1 cellular context compared by ENCODE assay signal in the genomic region with DNA sequence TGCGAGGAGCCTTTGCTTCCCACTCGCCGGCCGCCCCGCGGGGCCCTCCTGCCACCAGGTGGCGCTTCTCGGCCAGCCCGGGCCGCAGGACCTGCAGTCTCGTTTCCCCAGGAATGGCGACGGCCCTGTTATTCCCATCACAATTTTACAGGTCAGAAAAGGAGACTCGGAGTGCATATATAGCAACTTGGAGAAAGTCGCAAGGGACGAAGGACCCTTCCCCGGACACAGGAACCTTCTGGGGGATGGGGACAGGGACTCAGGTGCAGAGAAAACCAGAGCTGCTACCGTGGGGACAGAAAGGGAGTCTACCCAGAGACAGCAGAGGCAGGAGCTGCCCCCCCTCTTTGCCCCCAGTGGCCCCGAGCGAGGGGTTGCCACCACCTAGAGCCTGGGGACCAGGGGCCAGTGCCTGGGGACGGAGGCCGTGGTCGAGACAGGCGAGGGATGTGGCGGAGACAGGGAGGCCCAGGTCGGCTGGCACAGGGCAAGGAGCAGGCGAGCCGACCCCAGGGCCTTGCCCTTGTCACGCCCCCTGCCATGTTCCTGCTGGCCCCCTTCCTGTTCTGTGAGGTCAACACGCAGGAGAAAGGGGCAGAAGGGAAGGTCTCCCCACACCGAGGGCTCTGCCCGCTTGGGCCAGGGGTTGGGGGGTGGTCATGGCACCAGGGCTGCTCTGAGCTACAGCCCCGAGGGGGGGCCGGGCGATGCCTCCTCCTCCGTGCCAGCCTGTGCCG.
TF ChIP-seq lines count a peak whose summit lies in the region.

No MANE protein-coding gene starts in this region.

TF ChIP-seq in HepG2, 621 proteins besides CTCF, POLR2A, EP300 and RAD21 (continues in another document):
- TF ChIP-seq TMF1 (CRISPR knock-in tag; IDR thresholded peaks at IDR 0.05; ENCODE audit: low read depth) (0 out of 2 replicates have a peak, but pooled peaks have one; percentile 75), TARDBP (CRISPR knock-in tag; IDR thresholded peaks at IDR 0.05) (peak; percentile 85; the same call in 1 of the 2 replicates), ZNF776 (CRISPR knock-in tag; IDR thresholded peaks at IDR 0.05) (0 out of 2 replicates have a peak, but pooled peaks have one; percentile 42), TCF12 (IDR thresholded peaks at IDR 0.05) (no peak), TCF12 (CRISPR knock-in tag; IDR thresholded peaks at IDR 0.05) (0 out of 2 replicates have a peak, but pooled peaks have one; percentile 16), ZBTB38 (CRISPR knock-in tag; IDR thresholded peaks at IDR 0.05) (peak; percentile 98), TRIM24 (CRISPR knock-in tag; IDR thresholded peaks at IDR 0.05) (no peak), RBFOX2 (IDR thresholded peaks at IDR 0.05; ENCODE audit: low read depth, low read length) (peak; percentile 77), ZSCAN12 (CRISPR knock-in tag; IDR thresholded peaks at IDR 0.05) (no peak), ZNF333 (CRISPR knock-in tag; IDR thresholded peaks at IDR 0.05; ENCODE audit: borderline replicate concordance) (no peak), IRX3 (CRISPR knock-in tag; IDR thresholded peaks at IDR 0.05; ENCODE audit: borderline replicate concordance, low read depth) (peak; percentile 55; the same call in 1 of the 2 replicates), ETV6 (CRISPR knock-in tag; conservative IDR thresholded peaks at IDR 0.05) (no peak), NR1H2 (CRISPR knock-in tag; IDR thresholded peaks at IDR 0.05; ENCODE audit: borderline replicate concordance, low read depth) (no peak), ZNF572 (CRISPR knock-in tag; IDR thresholded peaks at IDR 0.05) (0 out of 2 replicates have a peak, but pooled peaks have one; percentile 50), MAFK (conservative IDR thresholded peaks at IDR 0.05 in 1 of 2, IDR thresholded peaks at IDR 0.05 in 1 of 2; ENCODE audit: low read length in 2 of 2) (no peak), NFE2L2 (IDR thresholded peaks at IDR 0.05; ENCODE audit: low read length) (no peak), ZNF230 (CRISPR knock-in tag; IDR thresholded peaks at IDR 0.05) (no peak), KLF9 (CRISPR knock-in tag; IDR thresholded peaks at IDR 0.05; ENCODE audit: low read depth) (no peak), HMG20A (CRISPR knock-in tag; IDR thresholded peaks at IDR 0.05; ENCODE audit: borderline replicate concordance) (no peak; the same call in 1 of the 2 replicates), SETDB1 (CRISPR knock-in tag; IDR thresholded peaks at IDR 0.05; ENCODE audit: borderline replicate concordance) (no peak), RFXAP (CRISPR knock-in tag; IDR thresholded peaks at IDR 0.05; ENCODE audit: borderline replicate concordance) (no peak), ZNF790 (CRISPR knock-in tag; IDR thresholded peaks at IDR 0.05; ENCODE audit: borderline replicate concordance) (no peak), BHLHE40 (IDR thresholded peaks at IDR 0.05; ENCODE audit: low read length) (no peak), HHEX (CRISPR knock-in tag; IDR thresholded peaks at IDR 0.05) (no peak), GATAD1 (CRISPR knock-in tag; IDR thresholded peaks at IDR 0.05) (no peak; the same call in 1 of the 2 replicates), ZKSCAN5 (CRISPR knock-in tag; IDR thresholded peaks at IDR 0.05) (peak; percentile 61), DMAP1 (CRISPR knock-in tag; IDR thresholded peaks at IDR 0.05) (no peak)
- TF ChIP-seq, protein P1, sequence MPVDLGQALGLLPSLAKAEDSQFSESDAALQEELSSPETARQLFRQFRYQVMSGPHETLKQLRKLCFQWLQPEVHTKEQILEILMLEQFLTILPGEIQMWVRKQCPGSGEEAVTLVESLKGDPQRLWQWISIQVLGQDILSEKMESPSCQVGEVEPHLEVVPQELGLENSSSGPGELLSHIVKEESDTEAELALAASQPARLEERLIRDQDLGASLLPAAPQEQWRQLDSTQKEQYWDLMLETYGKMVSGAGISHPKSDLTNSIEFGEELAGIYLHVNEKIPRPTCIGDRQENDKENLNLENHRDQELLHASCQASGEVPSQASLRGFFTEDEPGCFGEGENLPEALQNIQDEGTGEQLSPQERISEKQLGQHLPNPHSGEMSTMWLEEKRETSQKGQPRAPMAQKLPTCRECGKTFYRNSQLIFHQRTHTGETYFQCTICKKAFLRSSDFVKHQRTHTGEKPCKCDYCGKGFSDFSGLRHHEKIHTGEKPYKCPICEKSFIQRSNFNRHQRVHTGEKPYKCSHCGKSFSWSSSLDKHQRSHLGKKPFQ (CRISPR knock-in tag; IDR thresholded peaks at IDR 0.05; ENCODE audit: insufficient replicate concordance) = no peak
- TF ChIP-seq, protein P2, sequence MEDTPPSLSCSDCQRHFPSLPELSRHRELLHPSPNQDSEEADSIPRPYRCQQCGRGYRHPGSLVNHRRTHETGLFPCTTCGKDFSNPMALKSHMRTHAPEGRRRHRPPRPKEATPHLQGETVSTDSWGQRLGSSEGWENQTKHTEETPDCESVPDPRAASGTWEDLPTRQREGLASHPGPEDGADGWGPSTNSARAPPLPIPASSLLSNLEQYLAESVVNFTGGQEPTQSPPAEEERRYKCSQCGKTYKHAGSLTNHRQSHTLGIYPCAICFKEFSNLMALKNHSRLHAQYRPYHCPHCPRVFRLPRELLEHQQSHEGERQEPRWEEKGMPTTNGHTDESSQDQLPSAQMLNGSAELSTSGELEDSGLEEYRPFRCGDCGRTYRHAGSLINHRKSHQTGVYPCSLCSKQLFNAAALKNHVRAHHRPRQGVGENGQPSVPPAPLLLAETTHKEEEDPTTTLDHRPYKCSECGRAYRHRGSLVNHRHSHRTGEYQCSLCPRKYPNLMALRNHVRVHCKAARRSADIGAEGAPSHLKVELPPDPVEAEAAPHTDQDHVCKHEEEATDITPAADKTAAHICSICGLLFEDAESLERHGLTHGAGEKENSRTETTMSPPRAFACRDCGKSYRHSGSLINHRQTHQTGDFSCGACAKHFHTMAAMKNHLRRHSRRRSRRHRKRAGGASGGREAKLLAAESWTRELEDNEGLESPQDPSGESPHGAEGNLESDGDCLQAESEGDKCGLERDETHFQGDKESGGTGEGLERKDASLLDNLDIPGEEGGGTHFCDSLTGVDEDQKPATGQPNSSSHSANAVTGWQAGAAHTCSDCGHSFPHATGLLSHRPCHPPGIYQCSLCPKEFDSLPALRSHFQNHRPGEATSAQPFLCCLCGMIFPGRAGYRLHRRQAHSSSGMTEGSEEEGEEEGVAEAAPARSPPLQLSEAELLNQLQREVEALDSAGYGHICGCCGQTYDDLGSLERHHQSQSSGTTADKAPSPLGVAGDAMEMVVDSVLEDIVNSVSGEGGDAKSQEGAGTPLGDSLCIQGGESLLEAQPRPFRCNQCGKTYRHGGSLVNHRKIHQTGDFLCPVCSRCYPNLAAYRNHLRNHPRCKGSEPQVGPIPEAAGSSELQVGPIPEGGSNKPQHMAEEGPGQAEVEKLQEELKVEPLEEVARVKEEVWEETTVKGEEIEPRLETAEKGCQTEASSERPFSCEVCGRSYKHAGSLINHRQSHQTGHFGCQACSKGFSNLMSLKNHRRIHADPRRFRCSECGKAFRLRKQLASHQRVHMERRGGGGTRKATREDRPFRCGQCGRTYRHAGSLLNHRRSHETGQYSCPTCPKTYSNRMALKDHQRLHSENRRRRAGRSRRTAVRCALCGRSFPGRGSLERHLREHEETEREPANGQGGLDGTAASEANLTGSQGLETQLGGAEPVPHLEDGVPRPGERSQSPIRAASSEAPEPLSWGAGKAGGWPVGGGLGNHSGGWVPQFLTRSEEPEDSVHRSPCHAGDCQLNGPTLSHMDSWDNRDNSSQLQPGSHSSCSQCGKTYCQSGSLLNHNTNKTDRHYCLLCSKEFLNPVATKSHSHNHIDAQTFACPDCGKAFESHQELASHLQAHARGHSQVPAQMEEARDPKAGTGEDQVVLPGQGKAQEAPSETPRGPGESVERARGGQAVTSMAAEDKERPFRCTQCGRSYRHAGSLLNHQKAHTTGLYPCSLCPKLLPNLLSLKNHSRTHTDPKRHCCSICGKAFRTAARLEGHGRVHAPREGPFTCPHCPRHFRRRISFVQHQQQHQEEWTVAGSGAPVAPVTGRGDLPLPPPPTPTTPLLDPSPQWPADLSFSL (CRISPR knock-in tag; IDR thresholded peaks at IDR 0.05) = no peak
- TF ChIP-seq, protein P3, sequence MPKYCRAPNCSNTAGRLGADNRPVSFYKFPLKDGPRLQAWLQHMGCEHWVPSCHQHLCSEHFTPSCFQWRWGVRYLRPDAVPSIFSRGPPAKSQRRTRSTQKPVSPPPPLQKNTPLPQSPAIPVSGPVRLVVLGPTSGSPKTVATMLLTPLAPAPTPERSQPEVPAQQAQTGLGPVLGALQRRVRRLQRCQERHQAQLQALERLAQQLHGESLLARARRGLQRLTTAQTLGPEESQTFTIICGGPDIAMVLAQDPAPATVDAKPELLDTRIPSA (CRISPR knock-in tag; IDR thresholded peaks at IDR 0.05; ENCODE audit: borderline replicate concordance) = no peak; the same call in 1 of the 2 replicates
- TF ChIP-seq, protein P4, sequence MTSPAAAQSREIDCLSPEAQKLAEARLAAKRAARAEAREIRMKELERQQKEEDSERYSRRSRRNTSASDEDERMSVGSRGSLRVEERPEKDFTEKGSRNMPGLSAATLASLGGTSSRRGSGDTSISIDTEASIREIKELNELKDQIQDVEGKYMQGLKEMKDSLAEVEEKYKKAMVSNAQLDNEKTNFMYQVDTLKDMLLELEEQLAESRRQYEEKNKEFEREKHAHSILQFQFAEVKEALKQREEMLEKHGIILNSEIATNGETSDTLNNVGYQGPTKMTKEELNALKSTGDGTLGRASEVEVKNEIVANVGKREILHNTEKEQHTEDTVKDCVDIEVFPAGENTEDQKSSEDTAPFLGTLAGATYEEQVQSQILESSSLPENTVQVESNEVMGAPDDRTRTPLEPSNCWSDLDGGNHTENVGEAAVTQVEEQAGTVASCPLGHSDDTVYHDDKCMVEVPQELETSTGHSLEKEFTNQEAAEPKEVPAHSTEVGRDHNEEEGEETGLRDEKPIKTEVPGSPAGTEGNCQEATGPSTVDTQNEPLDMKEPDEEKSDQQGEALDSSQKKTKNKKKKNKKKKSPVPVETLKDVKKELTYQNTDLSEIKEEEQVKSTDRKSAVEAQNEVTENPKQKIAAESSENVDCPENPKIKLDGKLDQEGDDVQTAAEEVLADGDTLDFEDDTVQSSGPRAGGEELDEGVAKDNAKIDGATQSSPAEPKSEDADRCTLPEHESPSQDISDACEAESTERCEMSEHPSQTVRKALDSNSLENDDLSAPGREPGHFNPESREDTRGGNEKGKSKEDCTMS (CRISPR knock-in tag; conservative IDR thresholded peaks at IDR 0.05) = no peak
- TF ChIP-seq, protein P5, sequence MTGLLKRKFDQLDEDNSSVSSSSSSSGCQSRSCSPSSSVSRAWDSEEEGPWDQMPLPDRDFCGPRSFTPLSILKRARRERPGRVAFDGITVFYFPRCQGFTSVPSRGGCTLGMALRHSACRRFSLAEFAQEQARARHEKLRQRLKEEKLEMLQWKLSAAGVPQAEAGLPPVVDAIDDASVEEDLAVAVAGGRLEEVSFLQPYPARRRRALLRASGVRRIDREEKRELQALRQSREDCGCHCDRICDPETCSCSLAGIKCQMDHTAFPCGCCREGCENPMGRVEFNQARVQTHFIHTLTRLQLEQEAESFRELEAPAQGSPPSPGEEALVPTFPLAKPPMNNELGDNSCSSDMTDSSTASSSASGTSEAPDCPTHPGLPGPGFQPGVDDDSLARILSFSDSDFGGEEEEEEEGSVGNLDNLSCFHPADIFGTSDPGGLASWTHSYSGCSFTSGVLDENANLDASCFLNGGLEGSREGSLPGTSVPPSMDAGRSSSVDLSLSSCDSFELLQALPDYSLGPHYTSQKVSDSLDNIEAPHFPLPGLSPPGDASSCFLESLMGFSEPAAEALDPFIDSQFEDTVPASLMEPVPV (CRISPR knock-in tag; IDR thresholded peaks at IDR 0.05) = peak; percentile 78; the same call in 1 of the 2 replicates
- TF ChIP-seq, protein P6, sequence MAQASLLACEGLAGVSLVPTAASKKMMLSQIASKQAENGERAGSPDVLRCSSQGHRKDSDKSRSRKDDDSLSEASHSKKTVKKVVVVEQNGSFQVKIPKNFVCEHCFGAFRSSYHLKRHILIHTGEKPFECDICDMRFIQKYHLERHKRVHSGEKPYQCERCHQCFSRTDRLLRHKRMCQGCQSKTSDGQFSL (CRISPR knock-in tag; IDR thresholded peaks at IDR 0.05) = peak; percentile 40; the same call in 1 of the 2 replicates
- TF ChIP-seq, protein P7, sequence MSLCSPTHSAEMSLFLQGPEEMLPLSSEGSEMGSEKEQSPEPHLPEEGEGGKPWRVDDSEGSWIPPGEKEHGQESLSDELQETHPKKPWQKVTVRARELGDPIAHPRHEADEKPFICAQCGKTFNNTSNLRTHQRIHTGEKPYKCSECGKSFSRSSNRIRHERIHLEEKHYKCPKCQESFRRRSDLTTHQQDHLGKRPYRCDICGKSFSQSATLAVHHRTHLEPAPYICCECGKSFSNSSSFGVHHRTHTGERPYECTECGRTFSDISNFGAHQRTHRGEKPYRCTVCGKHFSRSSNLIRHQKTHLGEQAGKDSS (CRISPR knock-in tag; IDR thresholded peaks at IDR 0.05; ENCODE audit: borderline replicate concordance, low read depth) = peak; percentile 26; the same call in 1 of the 2 replicates
- TF ChIP-seq, protein P8, sequence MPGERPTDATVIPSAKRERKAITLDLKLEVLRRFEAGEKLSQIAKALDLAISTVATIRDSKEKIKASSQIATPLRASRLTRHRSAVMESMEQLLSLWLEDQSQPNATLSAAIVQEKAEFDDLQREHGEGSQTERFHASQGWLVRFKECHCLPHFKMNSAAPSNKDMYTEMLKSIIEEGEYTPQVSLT (CRISPR knock-in tag; IDR thresholded peaks at IDR 0.05; ENCODE audit: borderline replicate concordance, low read depth) = no peak
- TF ChIP-seq, protein P9, sequence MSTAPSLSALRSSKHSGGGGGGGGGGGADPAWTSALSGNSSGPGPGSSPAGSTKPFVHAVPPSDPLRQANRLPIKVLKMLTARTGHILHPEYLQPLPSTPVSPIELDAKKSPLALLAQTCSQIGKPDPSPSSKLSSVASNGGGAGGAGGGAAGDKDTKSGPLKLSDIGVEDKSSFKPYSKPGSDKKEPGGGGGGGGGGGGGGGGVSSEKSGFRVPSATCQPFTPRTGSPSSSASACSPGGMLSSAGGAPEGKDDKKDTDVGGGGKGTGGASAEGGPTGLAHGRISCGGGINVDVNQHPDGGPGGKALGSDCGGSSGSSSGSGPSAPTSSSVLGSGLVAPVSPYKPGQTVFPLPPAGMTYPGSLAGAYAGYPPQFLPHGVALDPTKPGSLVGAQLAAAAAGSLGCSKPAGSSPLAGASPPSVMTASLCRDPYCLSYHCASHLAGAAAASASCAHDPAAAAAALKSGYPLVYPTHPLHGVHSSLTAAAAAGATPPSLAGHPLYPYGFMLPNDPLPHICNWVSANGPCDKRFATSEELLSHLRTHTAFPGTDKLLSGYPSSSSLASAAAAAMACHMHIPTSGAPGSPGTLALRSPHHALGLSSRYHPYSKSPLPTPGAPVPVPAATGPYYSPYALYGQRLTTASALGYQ (CRISPR knock-in tag; IDR thresholded peaks at IDR 0.05) = no peak
- TF ChIP-seq, protein P10, sequence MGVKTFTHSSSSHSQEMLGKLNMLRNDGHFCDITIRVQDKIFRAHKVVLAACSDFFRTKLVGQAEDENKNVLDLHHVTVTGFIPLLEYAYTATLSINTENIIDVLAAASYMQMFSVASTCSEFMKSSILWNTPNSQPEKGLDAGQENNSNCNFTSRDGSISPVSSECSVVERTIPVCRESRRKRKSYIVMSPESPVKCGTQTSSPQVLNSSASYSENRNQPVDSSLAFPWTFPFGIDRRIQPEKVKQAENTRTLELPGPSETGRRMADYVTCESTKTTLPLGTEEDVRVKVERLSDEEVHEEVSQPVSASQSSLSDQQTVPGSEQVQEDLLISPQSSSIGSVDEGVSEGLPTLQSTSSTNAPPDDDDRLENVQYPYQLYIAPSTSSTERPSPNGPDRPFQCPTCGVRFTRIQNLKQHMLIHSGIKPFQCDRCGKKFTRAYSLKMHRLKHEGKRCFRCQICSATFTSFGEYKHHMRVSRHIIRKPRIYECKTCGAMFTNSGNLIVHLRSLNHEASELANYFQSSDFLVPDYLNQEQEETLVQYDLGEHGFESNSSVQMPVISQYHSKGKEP (CRISPR knock-in tag; IDR thresholded peaks at IDR 0.05) = no peak
